Comparison of ENCODE assay signal across 1 cellular context in the genomic region with DNA sequence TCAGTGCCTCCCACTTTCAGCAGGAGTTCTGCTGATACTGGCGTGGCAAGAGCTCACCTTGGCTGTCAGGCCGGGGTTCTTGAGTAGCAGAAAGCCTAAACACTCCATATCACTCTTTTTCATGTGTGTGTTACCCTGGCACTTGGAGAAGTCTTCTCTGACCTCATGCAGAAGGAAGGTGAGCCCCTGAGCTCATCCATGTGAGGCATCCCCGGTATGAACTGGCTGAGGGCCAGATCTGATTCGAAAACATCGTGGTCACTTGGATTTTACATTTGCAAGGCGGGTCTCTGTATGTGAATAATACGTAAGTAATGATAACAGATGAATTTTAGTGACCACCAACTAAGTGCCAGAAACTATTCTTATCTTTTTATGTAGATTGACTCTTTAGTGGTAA.
TF ChIP-seq lines count a peak whose summit lies in the region.

No MANE protein-coding gene starts in this region.

TF ChIP-seq in IMR-90, 13 proteins besides CTCF, POLR2A, EP300 and RAD21:
- no peak for TF ChIP-seq USF2 (IDR thresholded peaks at IDR 0.05; ENCODE audit: low read depth, low read length)
- TF ChIP-seq, protein P1, sequence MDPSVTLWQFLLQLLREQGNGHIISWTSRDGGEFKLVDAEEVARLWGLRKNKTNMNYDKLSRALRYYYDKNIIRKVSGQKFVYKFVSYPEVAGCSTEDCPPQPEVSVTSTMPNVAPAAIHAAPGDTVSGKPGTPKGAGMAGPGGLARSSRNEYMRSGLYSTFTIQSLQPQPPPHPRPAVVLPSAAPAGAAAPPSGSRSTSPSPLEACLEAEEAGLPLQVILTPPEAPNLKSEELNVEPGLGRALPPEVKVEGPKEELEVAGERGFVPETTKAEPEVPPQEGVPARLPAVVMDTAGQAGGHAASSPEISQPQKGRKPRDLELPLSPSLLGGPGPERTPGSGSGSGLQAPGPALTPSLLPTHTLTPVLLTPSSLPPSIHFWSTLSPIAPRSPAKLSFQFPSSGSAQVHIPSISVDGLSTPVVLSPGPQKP (IDR thresholded peaks at IDR 0.05; ENCODE audit: borderline replicate concordance, low read depth, low read length) = no peak
- no peak for TF ChIP-seq RCOR1 (IDR thresholded peaks at IDR 0.05; ENCODE audit: insufficient replicate concordance, low read length)
- TF ChIP-seq FOS (IDR thresholded peaks at IDR 0.05; ENCODE audit: low read depth, low read length) = no peak
- TF ChIP-seq MAZ (IDR thresholded peaks at IDR 0.05; ENCODE audit: borderline replicate concordance, low read depth, low read length) = no peak
